Comparison of ENCODE assay signal across 17 cellular contexts in the genomic region with DNA sequence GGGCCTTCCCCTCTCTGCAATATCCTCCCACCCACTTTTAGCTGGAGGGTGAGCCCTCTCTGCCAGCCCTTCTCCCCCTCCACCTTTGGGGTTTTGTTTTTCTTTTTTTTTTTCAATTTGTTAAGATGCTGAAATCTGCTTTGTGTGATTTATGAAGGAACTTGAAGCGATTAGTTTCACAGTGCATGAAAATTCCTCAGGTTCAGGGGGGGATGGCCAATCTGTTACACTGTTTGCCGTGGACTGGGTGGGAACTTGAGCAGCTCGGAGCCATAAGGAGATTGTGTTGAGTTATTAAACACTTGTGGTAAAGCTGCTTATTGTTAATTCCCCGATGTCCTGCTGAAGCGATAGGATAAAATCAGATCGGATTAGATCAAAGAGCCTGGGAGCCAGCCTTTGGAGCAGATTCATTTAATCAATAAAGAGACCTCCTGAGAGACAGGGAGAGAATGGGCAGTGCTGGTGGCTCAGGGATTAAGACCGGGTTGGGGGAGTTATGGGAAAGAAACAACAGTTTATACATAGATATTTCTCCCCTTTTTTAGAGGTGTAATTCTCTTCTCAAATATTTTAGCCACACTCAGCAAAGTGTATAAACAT.
A peak's percentile ranks its signal among the peaks of the same experiment; 100 is the strongest.
DNase-seq lines count a peak whose midpoint lies in the region; ATAC-seq, FAIRE-seq and TF ChIP-seq lines count a peak whose summit lies in the region.
"Had no signal": no experiment of that assay in that cellular context is flagged by ENCODE, and none has a peak within 500 bp of the region (broad histone marks: within the 10 kb centered on the region; RNA-seq: fewer than 3 reads in every experiment).

No MANE protein-coding gene starts in this region.

- H3K27me3 Mint-ChIP-seq in nephron (ENCODE audit: low read depth) (peaks cover 10% of the 10 kb centered on the region), T-helper 17 cell (no peaks in the 10 kb centered on the region)

- H3K4me1 Mint-ChIP-seq in nephron (peaks cover 47% of the 10 kb centered on the region), T-helper 17 cell (no peaks in the 10 kb centered on the region)

- no peak for ATAC-seq in T-helper 17 cell
- ATAC-seq: HepG2 had no signal

- H3K27ac Mint-ChIP-seq in nephron: peak overlapping the region; percentile 5 to 74 (median 62)
- H3K27ac Mint-ChIP-seq in T-helper 17 cell: no peak overlapping the region

- no peaks in the 10 kb centered on the region for H3K9me3 Mint-ChIP-seq in nephron

- DNase-seq in D341Med (ENCODE audit: low spot score): peak; percentile 83
- peak; percentile 99 for DNase-seq in NCI-H82 (lab: John Stamatoyannopoulos, UW)
- peak; percentile 60 for DNase-seq in ecto neural progenitor cell (ENCODE audit: low spot score)
- no peak for DNase-seq in MV-4-11 (lab: John Stamatoyannopoulos, UW)
- no peak for DNase-seq in T-helper 17 cell
- no peak for DNase-seq in NCI-H1092 (lab: John Stamatoyannopoulos, UW)
- DNase-seq in H54 (ENCODE audit: insufficient read length, low spot score): no peak
- DNase-seq: DMS153; NCI-H1092 treated with DMSO at 0.1 percent for 48 hours; NCI-H1694; NCI-H526 treated with DMSO at 0.1 percent for 48 hours; NK-92 treated with Interleukin-12 subunit alpha and Interleukin-12 subunit beta, amount 100 ng/mL, for 24 hours; SHP77 had no signal

- FAIRE-seq in H54 (lab: Jason Lieb, UNC): no peak
- FAIRE-seq: A204.1, HepG2 had no signal

- no peaks in the 10 kb centered on the region for H3K36me3 Mint-ChIP-seq in nephron (ENCODE audit: low read depth)
- H3K36me3 Mint-ChIP-seq in T-helper 17 cell (ENCODE audit: low read depth): no peaks in the 10 kb centered on the region

- H3K9me3 ChIP-seq in T-helper 17 cell (ENCODE audit: control insufficient read depth, low read length, poor library complexity, severe bottlenecking): no peaks in the 10 kb centered on the region
- H3K9me3 ChIP-seq: BLaER1 treated with 17β-estradiol and CSF1 and Interleukin-3, amounts not matched to agents 10 nM and 100 nM had no signal

- H3K4me3 Mint-ChIP-seq in nephron (peak overlapping the region in 1 of 3 experiments; percentile 6), T-helper 17 cell (no peak overlapping the region)

- TF ChIP-seq POLR2A in H54 (IDR thresholded peaks at IDR 0.05; ENCODE audit: low read depth, low read length): no peak

- no peak for TF ChIP-seq CTCF in nephron (IDR thresholded peaks at IDR 0.05; ENCODE audit: unreplicated experiment in 3 of 3)

Comparison
In these comparisons a context has a peak if more than half of its experiments do, and no peak if none do; other contexts are left out.
1. DNase-seq: peak in D341Med (single experiment), NCI-H82 (single experiment) and ecto neural progenitor cell (single experiment); none in MV-4-11 (single experiment), T-helper 17 cell (0 of 3), NCI-H1092 (single experiment) and H54 (single experiment).